Comparison of ENCODE assay signal across 1 cellular context in the genomic region with DNA sequence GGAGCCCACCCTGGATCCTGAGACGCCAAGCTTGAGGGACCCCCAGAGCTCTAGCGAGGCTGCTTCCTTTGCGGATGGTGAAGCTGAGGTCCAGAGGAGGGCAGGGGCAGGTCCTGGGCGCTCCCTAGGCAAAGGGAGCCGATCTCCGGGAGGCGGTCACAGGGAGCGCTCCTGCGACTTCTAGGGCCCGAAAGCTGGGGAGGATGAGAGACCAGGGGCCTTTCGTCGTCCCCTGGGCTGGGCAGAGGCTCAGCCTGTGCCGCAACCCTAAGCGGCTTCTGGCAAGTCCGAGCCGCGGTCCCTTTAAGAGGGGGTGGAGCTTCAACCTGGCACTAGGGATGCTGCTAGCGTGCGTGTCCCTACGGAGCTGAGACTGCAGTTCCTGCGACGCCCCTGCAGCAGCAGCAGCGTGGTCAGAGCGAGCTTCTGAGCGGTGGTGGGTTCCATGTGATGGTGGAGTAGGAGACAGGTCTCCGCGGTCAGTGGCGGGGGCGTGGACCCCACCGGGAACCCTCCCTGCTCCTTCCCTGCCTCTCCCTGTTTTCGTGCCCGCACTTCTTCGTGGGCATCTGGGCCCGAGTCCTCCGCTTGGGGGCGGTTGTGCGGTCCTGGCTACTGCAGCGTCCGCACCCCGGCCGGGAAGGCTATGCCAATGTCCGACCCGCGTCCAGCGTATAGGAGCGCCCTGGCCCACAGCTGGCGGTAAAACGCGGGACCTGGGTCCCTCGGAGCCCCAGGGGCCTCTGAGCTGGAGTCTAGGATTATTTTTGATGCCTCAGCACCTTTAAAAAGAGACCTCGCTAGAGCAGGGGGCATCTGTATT.
TF ChIP-seq lines count a peak whose summit lies in the region.

No MANE protein-coding gene starts in this region.

TF ChIP-seq in HEK293, 187 proteins besides CTCF, POLR2A, EP300 and RAD21 (continued from another document and continues in another):
- TF ChIP-seq, protein P1, sequence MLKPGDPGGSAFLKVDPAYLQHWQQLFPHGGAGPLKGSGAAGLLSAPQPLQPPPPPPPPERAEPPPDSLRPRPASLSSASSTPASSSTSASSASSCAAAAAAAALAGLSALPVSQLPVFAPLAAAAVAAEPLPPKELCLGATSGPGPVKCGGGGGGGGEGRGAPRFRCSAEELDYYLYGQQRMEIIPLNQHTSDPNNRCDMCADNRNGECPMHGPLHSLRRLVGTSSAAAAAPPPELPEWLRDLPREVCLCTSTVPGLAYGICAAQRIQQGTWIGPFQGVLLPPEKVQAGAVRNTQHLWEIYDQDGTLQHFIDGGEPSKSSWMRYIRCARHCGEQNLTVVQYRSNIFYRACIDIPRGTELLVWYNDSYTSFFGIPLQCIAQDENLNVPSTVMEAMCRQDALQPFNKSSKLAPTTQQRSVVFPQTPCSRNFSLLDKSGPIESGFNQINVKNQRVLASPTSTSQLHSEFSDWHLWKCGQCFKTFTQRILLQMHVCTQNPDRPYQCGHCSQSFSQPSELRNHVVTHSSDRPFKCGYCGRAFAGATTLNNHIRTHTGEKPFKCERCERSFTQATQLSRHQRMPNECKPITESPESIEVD (tag by site-specific recombination; IDR thresholded peaks at IDR 0.05), result no peak
- TF ChIP-seq ZNF280C (tag by site-specific recombination; IDR thresholded peaks at IDR 0.05) (no peak), ZNF335 (tag by site-specific recombination; conservative IDR thresholded peaks at IDR 0.05) (peak; percentile 10; the same call in 1 of the 2 replicates), ZBTB48 (tag by site-specific recombination; IDR thresholded peaks at IDR 0.05) (peak; percentile 73), PRDM10 (tag by site-specific recombination; IDR thresholded peaks at IDR 0.05) (peak; percentile 72), GFI1B (tag by site-specific recombination; IDR thresholded peaks at IDR 0.05) (no peak), ZBTB20 (tag by site-specific recombination; IDR thresholded peaks at IDR 0.05) (peak; percentile 87), ZXDB (tag by site-specific recombination; IDR thresholded peaks at IDR 0.05) (peak; percentile 51), GLIS1 (tag by site-specific recombination; IDR thresholded peaks at IDR 0.05) (no peak), SETDB1 (IDR thresholded peaks at IDR 0.05; ENCODE audit: insufficient read length, low read length) (peak; percentile 17), EGR2 (tag by site-specific recombination; IDR thresholded peaks at IDR 0.05; ENCODE audit: low read depth) (0 out of 2 replicates have a peak, but pooled peaks have one; percentile 21), ZNF155 (tag by site-specific recombination; IDR thresholded peaks at IDR 0.05) (no peak), ZNF18 (tag by site-specific recombination; IDR thresholded peaks at IDR 0.05) (no peak), ZNF223 (tag by site-specific recombination; IDR thresholded peaks at IDR 0.05) (no peak), KLF10 (tag by site-specific recombination; IDR thresholded peaks at IDR 0.05) (no peak), ZNF132 (tag by site-specific recombination; IDR thresholded peaks at IDR 0.05; ENCODE audit: borderline replicate concordance) (no peak), ZNF423 (tag by site-specific recombination; IDR thresholded peaks at IDR 0.05) (no peak), ZNF660 (tag by site-specific recombination; IDR thresholded peaks at IDR 0.05) (no peak), ZFHX2 (tag by site-specific recombination; conservative IDR thresholded peaks at IDR 0.05) (peak; percentile 31; the same call in 1 of the 2 replicates), ZNF514 (tag by site-specific recombination; IDR thresholded peaks at IDR 0.05) (no peak), ZNF324 (tag by site-specific recombination; IDR thresholded peaks at IDR 0.05) (no peak), ZNF529 (tag by site-specific recombination; IDR thresholded peaks at IDR 0.05; ENCODE audit: insufficient replicate concordance) (no peak), ZNF580 (tag by site-specific recombination; IDR thresholded peaks at IDR 0.05) (no peak), ZNF433 (tag by site-specific recombination; IDR thresholded peaks at IDR 0.05; ENCODE audit: low read depth) (no peak), ZNF146 (tag by site-specific recombination; IDR thresholded peaks at IDR 0.05) (no peak), OVOL3 (tag by site-specific recombination; IDR thresholded peaks at IDR 0.05) (no peak), ZNF837 (tag by site-specific recombination; IDR thresholded peaks at IDR 0.05) (peak; percentile 80; the same call in 1 of the 2 replicates), SCRT2 (tag by site-specific recombination; IDR thresholded peaks at IDR 0.05) (no peak), ZNF114 (tag by site-specific recombination; IDR thresholded peaks at IDR 0.05) (no peak), TRIM28 (IDR thresholded peaks at IDR 0.05; ENCODE audit: borderline replicate concordance, low read length) (peak; percentile 54; the same call in 1 of the 2 replicates), ZNF2 (tag by site-specific recombination; IDR thresholded peaks at IDR 0.05) (no peak), ZNF24 (tag by site-specific recombination; IDR thresholded peaks at IDR 0.05) (no peak), ZBTB44 (tag by site-specific recombination; IDR thresholded peaks at IDR 0.05) (peak; percentile 82; the same call in 1 of the 2 replicates)
- TF ChIP-seq, protein P2, sequence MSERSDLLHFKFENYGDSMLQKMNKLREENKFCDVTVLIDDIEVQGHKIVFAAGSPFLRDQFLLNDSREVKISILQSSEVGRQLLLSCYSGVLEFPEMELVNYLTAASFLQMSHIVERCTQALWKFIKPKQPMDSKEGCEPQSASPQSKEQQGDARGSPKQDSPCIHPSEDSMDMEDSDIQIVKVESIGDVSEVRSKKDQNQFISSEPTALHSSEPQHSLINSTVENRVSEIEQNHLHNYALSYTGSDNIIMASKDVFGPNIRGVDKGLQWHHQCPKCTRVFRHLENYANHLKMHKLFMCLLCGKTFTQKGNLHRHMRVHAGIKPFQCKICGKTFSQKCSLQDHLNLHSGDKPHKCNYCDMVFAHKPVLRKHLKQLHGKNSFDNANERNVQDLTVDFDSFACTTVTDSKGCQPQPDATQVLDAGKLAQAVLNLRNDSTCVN (tag by site-specific recombination; optimal IDR thresholded peaks at IDR 0.05), result peak; percentile 62
- TF ChIP-seq, protein P3, sequence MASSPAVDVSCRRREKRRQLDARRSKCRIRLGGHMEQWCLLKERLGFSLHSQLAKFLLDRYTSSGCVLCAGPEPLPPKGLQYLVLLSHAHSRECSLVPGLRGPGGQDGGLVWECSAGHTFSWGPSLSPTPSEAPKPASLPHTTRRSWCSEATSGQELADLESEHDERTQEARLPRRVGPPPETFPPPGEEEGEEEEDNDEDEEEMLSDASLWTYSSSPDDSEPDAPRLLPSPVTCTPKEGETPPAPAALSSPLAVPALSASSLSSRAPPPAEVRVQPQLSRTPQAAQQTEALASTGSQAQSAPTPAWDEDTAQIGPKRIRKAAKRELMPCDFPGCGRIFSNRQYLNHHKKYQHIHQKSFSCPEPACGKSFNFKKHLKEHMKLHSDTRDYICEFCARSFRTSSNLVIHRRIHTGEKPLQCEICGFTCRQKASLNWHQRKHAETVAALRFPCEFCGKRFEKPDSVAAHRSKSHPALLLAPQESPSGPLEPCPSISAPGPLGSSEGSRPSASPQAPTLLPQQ (tag by site-specific recombination; IDR thresholded peaks at IDR 0.05), result no peak
- TF ChIP-seq, protein P4, sequence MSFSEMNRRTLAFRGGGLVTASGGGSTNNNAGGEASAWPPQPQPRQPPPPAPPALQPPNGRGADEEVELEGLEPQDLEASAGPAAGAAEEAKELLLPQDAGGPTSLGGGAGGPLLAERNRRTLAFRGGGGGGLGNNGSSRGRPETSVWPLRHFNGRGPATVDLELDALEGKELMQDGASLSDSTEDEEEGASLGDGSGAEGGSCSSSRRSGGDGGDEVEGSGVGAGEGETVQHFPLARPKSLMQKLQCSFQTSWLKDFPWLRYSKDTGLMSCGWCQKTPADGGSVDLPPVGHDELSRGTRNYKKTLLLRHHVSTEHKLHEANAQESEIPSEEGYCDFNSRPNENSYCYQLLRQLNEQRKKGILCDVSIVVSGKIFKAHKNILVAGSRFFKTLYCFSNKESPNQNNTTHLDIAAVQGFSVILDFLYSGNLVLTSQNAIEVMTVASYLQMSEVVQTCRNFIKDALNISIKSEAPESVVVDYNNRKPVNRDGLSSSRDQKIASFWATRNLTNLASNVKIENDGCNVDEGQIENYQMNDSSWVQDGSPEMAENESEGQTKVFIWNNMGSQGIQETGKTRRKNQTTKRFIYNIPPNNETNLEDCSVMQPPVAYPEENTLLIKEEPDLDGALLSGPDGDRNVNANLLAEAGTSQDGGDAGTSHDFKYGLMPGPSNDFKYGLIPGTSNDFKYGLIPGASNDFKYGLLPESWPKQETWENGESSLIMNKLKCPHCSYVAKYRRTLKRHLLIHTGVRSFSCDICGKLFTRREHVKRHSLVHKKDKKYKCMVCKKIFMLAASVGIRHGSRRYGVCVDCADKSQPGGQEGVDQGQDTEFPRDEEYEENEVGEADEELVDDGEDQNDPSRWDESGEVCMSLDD (tag by site-specific recombination; IDR thresholded peaks at IDR 0.05), result no peak
- TF ChIP-seq, protein P5, sequence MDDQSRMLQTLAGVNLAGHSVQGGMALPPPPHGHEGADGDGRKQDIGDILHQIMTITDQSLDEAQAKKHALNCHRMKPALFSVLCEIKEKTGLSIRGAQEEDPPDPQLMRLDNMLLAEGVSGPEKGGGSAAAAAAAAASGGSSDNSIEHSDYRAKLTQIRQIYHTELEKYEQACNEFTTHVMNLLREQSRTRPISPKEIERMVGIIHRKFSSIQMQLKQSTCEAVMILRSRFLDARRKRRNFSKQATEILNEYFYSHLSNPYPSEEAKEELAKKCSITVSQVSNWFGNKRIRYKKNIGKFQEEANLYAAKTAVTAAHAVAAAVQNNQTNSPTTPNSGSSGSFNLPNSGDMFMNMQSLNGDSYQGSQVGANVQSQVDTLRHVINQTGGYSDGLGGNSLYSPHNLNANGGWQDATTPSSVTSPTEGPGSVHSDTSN (CRISPR knock-in tag; IDR thresholded peaks at IDR 0.05), result peak; percentile 39; the same call in 1 of the 2 replicates
